In the genomic region with DNA sequence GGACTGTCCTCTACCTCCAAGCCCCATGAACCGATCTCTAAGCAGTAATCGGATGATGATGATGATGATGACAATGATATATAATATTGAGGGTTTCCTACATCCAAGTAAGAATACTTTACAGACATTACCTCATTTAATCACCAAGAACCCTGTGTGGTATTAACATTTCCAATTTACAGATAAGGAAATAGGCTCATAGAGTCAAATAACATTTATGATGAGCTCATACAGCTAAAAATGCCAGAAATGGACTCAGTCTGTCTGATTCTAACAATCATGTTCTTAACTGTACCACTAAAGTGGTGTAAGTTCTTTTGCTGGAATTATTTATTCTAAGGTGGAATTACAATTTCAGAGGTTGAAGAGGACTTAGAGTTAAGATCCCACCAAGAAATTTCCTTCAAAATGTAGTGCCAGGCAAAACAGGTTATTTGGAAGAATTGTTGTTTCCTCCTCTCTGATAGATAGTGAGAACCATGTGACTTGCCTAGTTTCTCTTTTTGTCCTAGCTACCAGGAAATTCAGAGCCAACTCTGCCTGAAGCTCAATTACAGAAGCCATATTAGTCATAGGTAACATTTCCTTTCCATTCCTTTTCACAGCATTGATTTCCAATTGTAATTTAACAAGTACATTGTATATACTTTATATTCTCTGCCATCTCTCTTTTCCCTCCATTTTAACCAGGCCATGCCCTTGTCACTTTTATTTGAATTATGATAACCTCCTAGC, we compare ENCODE assay signal across 23 cellular contexts. TPM values are rescaled to one million over a fixed set of nuclear protein-coding genes. Genes with fewer than 3 reads are reported as not detected.
DNase-seq lines count a peak whose midpoint lies in the region; ATAC-seq and TF ChIP-seq lines count a peak whose summit lies in the region.
"Had no signal": no experiment of that assay in that cellular context is flagged by ENCODE, and none has a peak within 500 bp of the region (broad histone marks: within the 10 kb centered on the region; RNA-seq: fewer than 3 reads in every experiment).

No MANE protein-coding gene starts in this region.

- no peaks in the 10 kb centered on the region for H3K27me3 Mint-ChIP-seq in MCF 10A (ENCODE audit: insufficient read depth, unreplicated experiment)

- H3K4me3 ChIP-seq in mammary epithelial cell (replicated peaks in 1 of 3; ENCODE audit: insufficient read depth in 1 of 3, low read depth in 2 of 3, low read length in 3 of 3) (no peak overlapping the region), astrocyte of the spinal cord (ENCODE audit: low read depth, low read length) (no peak overlapping the region)
- H3K4me3 ChIP-seq: BLaER1 treated with 17β-estradiol and CSF1 and Interleukin-3, amounts not matched to agents 10 nM and 100 nM; GM23338; HAP-1; MG63; Peyer's patch had no signal

- no peak overlapping the region for H3K4me3 Mint-ChIP-seq in MCF 10A (ENCODE audit: unreplicated experiment)
- H3K4me3 Mint-ChIP-seq: CD4-positive, alpha-beta memory T cell; GM23338 had no signal

- no peak overlapping the region for H3K4me2 ChIP-seq in mammary epithelial cell (ENCODE audit: insufficient read depth, low read depth, low read length)
- H3K4me2 ChIP-seq: BLaER1 treated with 17β-estradiol and CSF1 and Interleukin-3, amounts not matched to agents 10 nM and 100 nM; GM23338 had no signal

- no peak overlapping the region for H2AFZ ChIP-seq in mammary epithelial cell (ENCODE audit: low read depth, low read length)
- H2AFZ ChIP-seq: GM23338 had no signal

- peak overlapping the region; percentile 9 for H3K27ac Mint-ChIP-seq in MCF 10A (ENCODE audit: low read depth, unreplicated experiment)
- H3K27ac Mint-ChIP-seq: CD4-positive, alpha-beta memory T cell; GM23338 had no signal

- H3K27me3 ChIP-seq in mammary epithelial cell (ENCODE audit: insufficient read depth, low read length) = no peaks in the 10 kb centered on the region
- H3K27me3 ChIP-seq in foreskin keratinocyte = peaks cover 9% of the 10 kb centered on the region
- H3K27me3 ChIP-seq: BLaER1 treated with 17β-estradiol and CSF1 and Interleukin-3, amounts not matched to agents 10 nM and 100 nM; MG63; Peyer's patch had no signal

- H3K36me3 Mint-ChIP-seq in MCF 10A (ENCODE audit: insufficient read depth, unreplicated experiment) = peaks cover 25% of the 10 kb centered on the region
- H3K36me3 Mint-ChIP-seq: CD4-positive, alpha-beta memory T cell had no signal

- CTCF ChIA-PET in MCF 10A (lab: Yijun Ruan, JAX) (interaction anchor here (1.7 kb wide), 1 partner anchor 33 kb away, joined by 4 read pairs; no protein-coding TSS in a partner anchor), mammary epithelial cell (lab: Charles Lee; ENCODE audit: low non-redundant PET) (interaction anchor here (0.6 kb wide), 1 partner anchor 8 kb away, joined by 5 read pairs; no protein-coding TSS in a partner anchor)

- POLR2A ChIA-PET in MCF 10A (lab: Yijun Ruan, JAX) = interaction anchor here (1.2 kb wide), 1 partner anchor 11 kb away, joined by 3 read pairs; no protein-coding TSS in a partner anchor

- no peak overlapping the region for H3K9ac ChIP-seq in mammary epithelial cell (ENCODE audit: insufficient read depth, low read length)
- H3K9ac ChIP-seq: BLaER1 treated with 17β-estradiol and CSF1 and Interleukin-3, amounts not matched to agents 10 nM and 100 nM had no signal

- in situ Hi-C loops in mammary epithelial cell (cut with MboI; ENCODE audit: low sequenced_read_pairs in 2 of 2) (no loop called here), astrocyte of the spinal cord (cut with HindIII; ENCODE audit: low sequenced_read_pairs) (no loop called here)

- H3K36me3 ChIP-seq in mammary epithelial cell (ENCODE audit: insufficient read depth, low read length) = no peaks in the 10 kb centered on the region
- H3K36me3 ChIP-seq: BLaER1 treated with 17β-estradiol and CSF1 and Interleukin-3, amounts not matched to agents 10 nM and 100 nM; HAP-1; MG63; Peyer's patch had no signal

- 100% methylated on average over 2 of the region's 2 CpGs for WGBS in mammary epithelial cell (ENCODE audit: low coverage, missing lambda C conversion rate)

- no peak overlapping the region for H3K27ac ChIP-seq in mammary epithelial cell (ENCODE audit: insufficient read depth, low read depth, low read length)
- no peak overlapping the region for H3K27ac ChIP-seq in foreskin keratinocyte
- H3K27ac ChIP-seq: BLaER1 treated with 17β-estradiol and CSF1 and Interleukin-3, amounts not matched to agents 10 nM and 100 nM had no signal

- no peaks in the 10 kb centered on the region for H4K20me1 ChIP-seq in mammary epithelial cell (ENCODE audit: insufficient read depth, low read length)
- H4K20me1 ChIP-seq: BLaER1 treated with 17β-estradiol and CSF1 and Interleukin-3, amounts not matched to agents 10 nM and 100 nM had no signal

- DNase-seq in MCF 10A (ENCODE audit: unreplicated experiment) (peak; percentile 1), mammary epithelial cell (no peak), astrocyte of the spinal cord (ENCODE audit: low read depth, low spot score) (peak; percentile 28), foreskin keratinocyte (peak in 1 of 2 donors; percentile 31), renal cortical epithelial cell (ENCODE audit: low read depth) (peak; percentile 19), erythroblast (lab: John Stamatoyannopoulos, UW) (no peak), SW480 (ENCODE audit: low spot score) (no peak)
- DNase-seq in activated CD4-positive, alpha-beta T cell treated with anti-CD3 and anti-CD28 coated beads, Interleukin-2, amount 50 U/mL, for 48 hours = no peak
- DNase-seq: 8988T; CD4-positive, alpha-beta memory T cell; DMS153; GDM1; Kasumi-1; MG63; NCI-H1436; NCI-H187 treated with DMSO at 0.1 percent for 48 hours; NCI-H510A treated with DMSO at 0.1 percent for 48 hours; NCI-H774; Peyer's patch had no signal

- H3K4me1 ChIP-seq in mammary epithelial cell (ENCODE audit: insufficient read depth, low read length) = no peaks in the 10 kb centered on the region
- H3K4me1 ChIP-seq in foreskin keratinocyte = no peaks in the 10 kb centered on the region
- H3K4me1 ChIP-seq: BLaER1 treated with 17β-estradiol and CSF1 and Interleukin-3, amounts not matched to agents 10 nM and 100 nM; HAP-1 had no signal

- H3K4me1 Mint-ChIP-seq in MCF 10A (ENCODE audit: insufficient read depth, unreplicated experiment) = peaks cover 6% of the 10 kb centered on the region
- H3K4me1 Mint-ChIP-seq: CD4-positive, alpha-beta memory T cell; GM23338 had no signal

- no peak for TF ChIP-seq POLR2A in erythroblast (IDR thresholded peaks at IDR 0.05; ENCODE audit: low read length)

- peaks cover 7% of the 10 kb centered on the region for H3K9me3 Mint-ChIP-seq in MCF 10A (ENCODE audit: unreplicated experiment)
- H3K9me3 Mint-ChIP-seq: CD4-positive, alpha-beta memory T cell; GM23338 had no signal

- peak; percentile 38 for ATAC-seq in foreskin keratinocyte
- ATAC-seq: GM23338, SK-N-SH treated with all-trans-retinoic acid at 6 μM for 48 hours had no signal

- no peaks in the 10 kb centered on the region for H3K9me3 ChIP-seq in mammary epithelial cell (replicated peaks; ENCODE audit: insufficient read depth, low read length)
- H3K9me3 ChIP-seq: BLaER1 treated with 17β-estradiol and CSF1 and Interleukin-3, amounts not matched to agents 10 nM and 100 nM; HAP-1; MG63; Peyer's patch had no signal

- no peak for TF ChIP-seq CTCF in MCF 10A (IDR thresholded peaks at IDR 0.05; ENCODE audit: unreplicated experiment)
- no peak for TF ChIP-seq CTCF in mammary epithelial cell (conservative IDR thresholded peaks at IDR 0.05 in 1 of 2, IDR thresholded peaks at IDR 0.05 in 1 of 2; ENCODE audit: extremely low read depth in 1 of 2, insufficient read depth in 1 of 2, low read depth in 1 of 2, low read length in 2 of 2)
- no peak for TF ChIP-seq CTCF in astrocyte of the spinal cord (IDR thresholded peaks at IDR 0.05; ENCODE audit: low read depth, low read length)
- TF ChIP-seq CTCF in foreskin keratinocyte (conservative IDR thresholded peaks at IDR 0.05) = no peak

- BruUV-seq in MCF 10A (replicated peaks; lab: Mats Ljungman, UMichigan) (no TSS peak), mammary epithelial cell (replicated peaks; lab: Mats Ljungman, UMichigan) (no TSS peak)

- intact Hi-C loops in MCF 10A (cut with micrococcal nuclease) (no loop called here), mammary epithelial cell (cut with micrococcal nuclease) (no loop called here)

- H3K79me2 ChIP-seq in mammary epithelial cell (ENCODE audit: insufficient read depth, low read length) = no peaks in the 10 kb centered on the region

- dilution Hi-C loops in mammary epithelial cell (cut with HindIII; ENCODE audit: low sequenced_read_pairs) = no loop called here

RNA-seq across cellular contexts. Expression of a gene that starts 23.8 kb away (rescaled TPM):
- total RNA-seq in MCF 10A (2022) = not detected in 2 replicates
- not detected for total RNA-seq in mammary epithelial cell
- not detected for polyA plus RNA-seq in mammary epithelial cell
- not detected for polyA minus RNA-seq in mammary epithelial cell
- not detected in 2 replicates for total RNA-seq in foreskin keratinocyte
- polyA plus RNA-seq in foreskin keratinocyte = not detected in 2 replicates
- not detected in 2 replicates for total RNA-seq in renal cortical epithelial cell
- total RNA-seq: CD4-positive, alpha-beta memory T cell; GM23338 had no signal
- polyA plus RNA-seq: CD4-positive, alpha-beta memory T cell had no signal

Comparison
In these comparisons a context has a peak if more than half of its experiments do, and no peak if none do; other contexts are left out.
1. DNase-seq: peak in MCF 10A (single experiment), astrocyte of the spinal cord (single experiment) and renal cortical epithelial cell (single experiment); none in mammary epithelial cell (single experiment), erythroblast (0 of 2), activated CD4-positive, alpha-beta T cell treated with anti-CD3 and anti-CD28 coated beads, Interleukin-2, amount 50 U/mL, for 48 hours (0 of 2) and SW480 (single experiment).